20 cellular contexts compared by ENCODE assay signal in the genomic region with DNA sequence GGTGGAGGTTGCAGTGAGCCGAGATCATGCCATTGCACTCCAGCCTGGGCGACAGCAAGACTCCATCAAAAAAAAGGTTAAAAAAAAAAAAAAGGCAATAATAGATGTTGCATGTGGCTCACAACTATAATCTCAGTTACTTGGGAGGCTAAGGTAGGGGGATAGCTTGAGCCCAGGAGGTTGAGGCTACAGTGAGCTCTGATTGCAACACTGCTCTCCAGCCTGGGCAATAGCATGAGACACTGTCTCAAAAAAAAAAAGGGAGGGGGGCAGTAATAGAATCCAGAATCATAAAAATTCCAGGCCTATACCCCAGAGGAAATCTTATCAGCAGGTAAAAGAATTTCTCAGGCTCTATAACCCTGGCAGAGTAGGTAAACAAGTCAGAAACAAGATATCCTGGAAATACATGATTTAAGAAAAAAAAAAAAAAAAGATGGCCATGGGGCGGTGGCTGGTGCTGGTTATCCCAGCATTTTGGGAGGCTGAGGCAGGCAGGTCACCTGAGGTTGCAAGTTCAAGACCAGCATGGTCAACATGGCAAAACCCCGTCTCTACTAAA.
"Had no signal": no experiment of that assay in that cellular context is flagged by ENCODE, and none has a peak within 500 bp of the region (broad histone marks: within the 10 kb centered on the region; RNA-seq: fewer than 3 reads in every experiment).

No MANE protein-coding gene starts in this region.

- H3K4me3 Mint-ChIP-seq: activated T-cell treated with anti-CD3 and anti-CD28 coated beads, Interleukin-2, amount 50 U/mL, for 72 hours; dendritic cell treated with granulocyte-macrophage colony-stimulating factor and Interleukin-4, amounts not matched to agents 40 ng/mL and 50 ng/mL, for 4 days; memory B cell; naive B cell; neural crest cell; stimulated activated memory B cell treated with anti-CD40 and anti-IgM and Interleukin-4, amounts not matched to agents 10 μg/mL and 1 μg/mL and 100 μg/mL, for 72 hours had no signal

- H3K36me3 Mint-ChIP-seq: activated naive CD4-positive, alpha-beta T cell treated with anti-CD3 and anti-CD28 coated beads, Interleukin-2, amount 50 U/mL, for 72 hours had no signal

- ATAC-seq: activated naive CD4-positive, alpha-beta T cell treated with anti-CD3 and anti-CD28 coated beads, Interleukin-2, amount 50 U/mL, for 72 hours; activated T-cell treated with anti-CD3 and anti-CD28 coated beads, Interleukin-2, amount 50 U/mL, for 72 hours; esophagus mucosa; gastrocnemius medialis; stimulated activated memory B cell treated with anti-CD40 and anti-IgM and Interleukin-4, amounts not matched to agents 10 μg/mL and 1 μg/mL and 100 μg/mL, for 72 hours had no signal

- H3K36me3 ChIP-seq: adrenal gland, cardiac muscle cell, gastrocnemius medialis, ovary had no signal

- DNase-seq: activated CD4-positive, alpha-beta T cell treated with anti-CD3 and anti-CD28 coated beads, Interleukin-2, amount 50 U/mL, for 1 hour; activated CD4-positive, CD25-positive, alpha-beta regulatory T cell treated with anti-CD3 and anti-CD28 coated beads, Interleukin-2, amount 50 U/mL, for 72 hours; activated CD8-positive, alpha-beta memory T cell treated with anti-CD3 and anti-CD28 coated beads for 24 hours; activated gamma-delta T cell treated with Interleukin-2 at 50 U/mL for 16 hours; activated T-cell treated with anti-CD3 and anti-CD28 coated beads, Interleukin-2, amount 50 U/mL, for 72 hours; adrenal gland; effector CD8-positive, alpha-beta T cell; gastrocnemius medialis; kidney glomerular epithelial cell; naive B cell; ovary; spleen; stimulated activated CD4-positive, alpha-beta T cell treated with anti-CD3 and anti-CD28 coated beads, Interleukin-4, amount 100 ng/mL, for 4 hours had no signal

- H3K27me3 Mint-ChIP-seq: dendritic cell treated with granulocyte-macrophage colony-stimulating factor and Interleukin-4, amounts not matched to agents 40 ng/mL and 50 ng/mL, for 4 days; memory B cell; naive B cell; stimulated activated memory B cell treated with anti-CD40 and anti-IgM and Interleukin-4, amounts not matched to agents 10 μg/mL and 1 μg/mL and 100 μg/mL, for 72 hours had no signal

- H3K27ac Mint-ChIP-seq: activated naive CD4-positive, alpha-beta T cell treated with anti-CD3 and anti-CD28 coated beads, Interleukin-2, amount 50 U/mL, for 72 hours; activated T-cell treated with anti-CD3 and anti-CD28 coated beads, Interleukin-2, amount 50 U/mL, for 72 hours; dendritic cell treated with granulocyte-macrophage colony-stimulating factor and Interleukin-4, amounts not matched to agents 40 ng/mL and 50 ng/mL, for 4 days; memory B cell; stimulated activated memory B cell treated with anti-CD40 and anti-IgM and Interleukin-4, amounts not matched to agents 10 μg/mL and 1 μg/mL and 100 μg/mL, for 72 hours had no signal

- H3K27ac ChIP-seq: adrenal gland, cardiac muscle cell, gastrocnemius medialis, ovary, spleen had no signal

- H3K27me3 ChIP-seq: adrenal gland, cardiac muscle cell, gastrocnemius medialis, ovary, spleen had no signal

- H3K4me3 ChIP-seq: adrenal gland, cardiac muscle cell, gastrocnemius medialis, ovary, spleen had no signal

- H3K9me3 Mint-ChIP-seq: activated naive CD4-positive, alpha-beta T cell treated with anti-CD3 and anti-CD28 coated beads, Interleukin-2, amount 50 U/mL, for 72 hours; activated T-cell treated with anti-CD3 and anti-CD28 coated beads, Interleukin-2, amount 50 U/mL, for 72 hours; dendritic cell treated with granulocyte-macrophage colony-stimulating factor and Interleukin-4, amounts not matched to agents 40 ng/mL and 50 ng/mL, for 4 days; memory B cell; naive B cell; neural crest cell; stimulated activated memory B cell treated with anti-CD40 and anti-IgM and Interleukin-4, amounts not matched to agents 10 μg/mL and 1 μg/mL and 100 μg/mL, for 72 hours had no signal

- H3K9me3 ChIP-seq: adrenal gland, gastrocnemius medialis, ovary, spleen had no signal
